In the genomic region with DNA sequence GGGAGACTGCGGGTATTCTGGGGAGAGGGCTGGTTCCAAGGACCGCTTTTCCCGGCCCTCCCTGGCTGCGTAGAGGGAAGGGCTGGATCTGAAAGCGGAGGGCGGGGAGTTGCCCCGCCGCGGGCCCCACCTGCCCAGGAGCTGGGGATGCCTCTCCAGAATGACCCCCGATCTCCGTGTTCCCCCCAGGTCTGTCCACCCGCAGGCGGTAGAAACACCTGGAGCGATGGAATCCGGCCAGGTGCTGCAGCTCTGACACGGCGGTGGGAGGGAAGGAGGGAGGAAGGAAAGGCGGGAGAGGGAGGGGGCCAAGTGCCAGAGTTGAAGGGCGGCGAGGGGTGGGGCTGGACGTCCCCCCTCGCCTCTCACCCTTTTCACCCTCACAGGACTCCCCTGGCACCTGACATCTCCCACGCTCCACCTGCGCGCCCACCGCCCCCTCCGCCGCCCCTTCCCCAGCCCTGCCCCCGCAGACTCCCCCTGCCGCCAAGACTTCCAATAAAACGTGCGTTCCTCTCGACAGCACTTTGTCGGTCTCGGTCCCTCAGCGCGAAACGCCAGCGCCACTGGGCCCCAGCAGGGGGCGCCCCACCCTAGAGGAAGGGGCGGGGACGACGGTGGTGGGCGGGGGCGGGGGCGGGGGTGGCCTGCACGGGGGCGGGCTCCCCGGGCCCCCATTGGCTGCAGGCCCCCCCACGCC, we compare ENCODE assay signal across 1 cellular context.
TF ChIP-seq lines count a peak whose summit lies in the region.

No MANE protein-coding gene starts in this region.

TF ChIP-seq in K562, 482 proteins besides CTCF, POLR2A, EP300 and RAD21:
- TF ChIP-seq RBBP5 (IDR thresholded peaks at IDR 0.05; ENCODE audit: borderline replicate concordance, insufficient read depth, low read length, poor library complexity, severe bottlenecking): peak; percentile 39
- no peak for TF ChIP-seq TOE1 (IDR thresholded peaks at IDR 0.05; ENCODE audit: borderline replicate concordance)
- TF ChIP-seq TOE1 (CRISPR knock-in tag; IDR thresholded peaks at IDR 0.05; ENCODE audit: borderline replicate concordance, low read depth): no peak
- TF ChIP-seq, protein P1, sequence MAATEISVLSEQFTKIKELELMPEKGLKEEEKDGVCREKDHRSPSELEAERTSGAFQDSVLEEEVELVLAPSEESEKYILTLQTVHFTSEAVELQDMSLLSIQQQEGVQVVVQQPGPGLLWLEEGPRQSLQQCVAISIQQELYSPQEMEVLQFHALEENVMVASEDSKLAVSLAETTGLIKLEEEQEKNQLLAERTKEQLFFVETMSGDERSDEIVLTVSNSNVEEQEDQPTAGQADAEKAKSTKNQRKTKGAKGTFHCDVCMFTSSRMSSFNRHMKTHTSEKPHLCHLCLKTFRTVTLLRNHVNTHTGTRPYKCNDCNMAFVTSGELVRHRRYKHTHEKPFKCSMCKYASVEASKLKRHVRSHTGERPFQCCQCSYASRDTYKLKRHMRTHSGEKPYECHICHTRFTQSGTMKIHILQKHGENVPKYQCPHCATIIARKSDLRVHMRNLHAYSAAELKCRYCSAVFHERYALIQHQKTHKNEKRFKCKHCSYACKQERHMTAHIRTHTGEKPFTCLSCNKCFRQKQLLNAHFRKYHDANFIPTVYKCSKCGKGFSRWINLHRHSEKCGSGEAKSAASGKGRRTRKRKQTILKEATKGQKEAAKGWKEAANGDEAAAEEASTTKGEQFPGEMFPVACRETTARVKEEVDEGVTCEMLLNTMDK (IDR thresholded peaks at IDR 0.05; ENCODE audit: borderline replicate concordance, insufficient read depth, low read depth, low read length, poor library complexity, severe bottlenecking): peak; percentile 95
- TF ChIP-seq HDAC1 (IDR thresholded peaks at IDR 0.05): peak in 1 of 2 experiments; percentile 8; a peak in 1 of 4 replicates
- TF ChIP-seq, protein P2, sequence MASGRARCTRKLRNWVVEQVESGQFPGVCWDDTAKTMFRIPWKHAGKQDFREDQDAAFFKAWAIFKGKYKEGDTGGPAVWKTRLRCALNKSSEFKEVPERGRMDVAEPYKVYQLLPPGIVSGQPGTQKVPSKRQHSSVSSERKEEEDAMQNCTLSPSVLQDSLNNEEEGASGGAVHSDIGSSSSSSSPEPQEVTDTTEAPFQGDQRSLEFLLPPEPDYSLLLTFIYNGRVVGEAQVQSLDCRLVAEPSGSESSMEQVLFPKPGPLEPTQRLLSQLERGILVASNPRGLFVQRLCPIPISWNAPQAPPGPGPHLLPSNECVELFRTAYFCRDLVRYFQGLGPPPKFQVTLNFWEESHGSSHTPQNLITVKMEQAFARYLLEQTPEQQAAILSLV (tag; IDR thresholded peaks at IDR 0.05): no peak
- TF ChIP-seq MTA3 (IDR thresholded peaks at IDR 0.05; ENCODE audit: borderline replicate concordance): no peak
- TF ChIP-seq PCBP1 (IDR thresholded peaks at IDR 0.05; ENCODE audit: low read depth, low read length, poor library complexity, severe bottlenecking): peak; percentile 47
- peak in 1 of 2 experiments; percentile 65; a peak in 1 of 4 replicates for TF ChIP-seq MAZ (CRISPR knock-in tag; conservative IDR thresholded peaks at IDR 0.05 in 1 of 2, IDR thresholded peaks at IDR 0.05 in 1 of 2)
- TF ChIP-seq POLR2G (IDR thresholded peaks at IDR 0.05; ENCODE audit: low read depth, low read length): 0 out of 2 replicates have a peak, but pooled peaks have one; percentile 48
- TF ChIP-seq GABPA (tag; conservative IDR thresholded peaks at IDR 0.05; ENCODE audit: low read depth): 0 out of 2 replicates have a peak, but pooled peaks have one; percentile 10
- TF ChIP-seq, protein P3, sequence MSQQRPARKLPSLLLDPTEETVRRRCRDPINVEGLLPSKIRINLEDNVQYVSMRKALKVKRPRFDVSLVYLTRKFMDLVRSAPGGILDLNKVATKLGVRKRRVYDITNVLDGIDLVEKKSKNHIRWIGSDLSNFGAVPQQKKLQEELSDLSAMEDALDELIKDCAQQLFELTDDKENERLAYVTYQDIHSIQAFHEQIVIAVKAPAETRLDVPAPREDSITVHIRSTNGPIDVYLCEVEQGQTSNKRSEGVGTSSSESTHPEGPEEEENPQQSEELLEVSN (IDR thresholded peaks at IDR 0.05; ENCODE audit: borderline replicate concordance in 1 of 2, extremely low read depth in 1 of 2, insufficient read depth in 1 of 2, insufficient read length in 1 of 2, low read depth in 1 of 2, low read length in 1 of 2, poor library complexity in 1 of 2, severe bottlenecking in 1 of 2): peak in 1 of 2 experiments; percentile 67
- TF ChIP-seq, protein P4, sequence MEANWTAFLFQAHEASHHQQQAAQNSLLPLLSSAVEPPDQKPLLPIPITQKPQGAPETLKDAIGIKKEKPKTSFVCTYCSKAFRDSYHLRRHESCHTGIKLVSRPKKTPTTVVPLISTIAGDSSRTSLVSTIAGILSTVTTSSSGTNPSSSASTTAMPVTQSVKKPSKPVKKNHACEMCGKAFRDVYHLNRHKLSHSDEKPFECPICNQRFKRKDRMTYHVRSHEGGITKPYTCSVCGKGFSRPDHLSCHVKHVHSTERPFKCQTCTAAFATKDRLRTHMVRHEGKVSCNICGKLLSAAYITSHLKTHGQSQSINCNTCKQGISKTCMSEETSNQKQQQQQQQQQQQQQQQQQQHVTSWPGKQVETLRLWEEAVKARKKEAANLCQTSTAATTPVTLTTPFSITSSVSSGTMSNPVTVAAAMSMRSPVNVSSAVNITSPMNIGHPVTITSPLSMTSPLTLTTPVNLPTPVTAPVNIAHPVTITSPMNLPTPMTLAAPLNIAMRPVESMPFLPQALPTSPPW (CRISPR knock-in tag; IDR thresholded peaks at IDR 0.05): peak; percentile 95
- TF ChIP-seq GABPB2 (CRISPR knock-in tag; conservative IDR thresholded peaks at IDR 0.05): no peak
- peak; percentile 44; the same call in 1 of the 2 replicates for TF ChIP-seq EGR1 (conservative IDR thresholded peaks at IDR 0.05)
- TF ChIP-seq SP1 (CRISPR knock-in tag; IDR thresholded peaks at IDR 0.05): peak; percentile 58; the same call in 1 of the 2 replicates
- TF ChIP-seq SMC3 (conservative IDR thresholded peaks at IDR 0.05; ENCODE audit: insufficient read depth, low read depth, low read length): 0 out of 2 replicates have a peak, but pooled peaks have one; percentile 7
- TF ChIP-seq, protein P5, sequence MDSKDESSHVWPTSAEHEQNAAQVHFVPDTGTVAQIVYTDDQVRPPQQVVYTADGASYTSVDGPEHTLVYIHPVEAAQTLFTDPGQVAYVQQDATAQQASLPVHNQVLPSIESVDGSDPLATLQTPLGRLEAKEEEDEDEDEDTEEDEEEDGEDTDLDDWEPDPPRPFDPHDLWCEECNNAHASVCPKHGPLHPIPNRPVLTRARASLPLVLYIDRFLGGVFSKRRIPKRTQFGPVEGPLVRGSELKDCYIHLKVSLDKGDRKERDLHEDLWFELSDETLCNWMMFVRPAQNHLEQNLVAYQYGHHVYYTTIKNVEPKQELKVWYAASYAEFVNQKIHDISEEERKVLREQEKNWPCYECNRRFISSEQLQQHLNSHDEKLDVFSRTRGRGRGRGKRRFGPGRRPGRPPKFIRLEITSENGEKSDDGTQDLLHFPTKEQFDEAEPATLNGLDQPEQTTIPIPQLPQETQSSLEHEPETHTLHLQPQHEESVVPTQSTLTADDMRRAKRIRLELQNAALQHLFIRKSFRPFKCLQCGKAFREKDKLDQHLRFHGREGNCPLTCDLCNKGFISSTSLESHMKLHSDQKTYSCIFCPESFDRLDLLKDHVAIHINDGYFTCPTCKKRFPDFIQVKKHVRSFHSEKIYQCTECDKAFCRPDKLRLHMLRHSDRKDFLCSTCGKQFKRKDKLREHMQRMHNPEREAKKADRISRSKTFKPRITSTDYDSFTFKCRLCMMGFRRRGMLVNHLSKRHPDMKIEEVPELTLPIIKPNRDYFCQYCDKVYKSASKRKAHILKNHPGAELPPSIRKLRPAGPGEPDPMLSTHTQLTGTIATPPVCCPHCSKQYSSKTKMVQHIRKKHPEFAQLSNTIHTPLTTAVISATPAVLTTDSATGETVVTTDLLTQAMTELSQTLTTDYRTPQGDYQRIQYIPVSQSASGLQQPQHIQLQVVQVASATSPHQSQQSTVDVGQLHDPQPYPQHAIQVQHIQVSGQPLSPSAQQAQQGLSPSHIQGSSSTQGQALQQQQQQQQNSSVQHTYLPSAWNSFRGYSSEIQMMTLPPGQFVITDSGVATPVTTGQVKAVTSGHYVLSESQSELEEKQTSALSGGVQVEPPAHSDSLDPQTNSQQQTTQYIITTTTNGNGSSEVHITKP (IDR thresholded peaks at IDR 0.05; ENCODE audit: partially characterized antibody): peak; percentile 85
- no peak for TF ChIP-seq ZNF134 (CRISPR knock-in tag; conservative IDR thresholded peaks at IDR 0.05)
- no peak for TF ChIP-seq RUNX1 (IDR thresholded peaks at IDR 0.05; ENCODE audit: low read depth)
- peak; percentile 81 for TF ChIP-seq ZBTB7A (IDR thresholded peaks at IDR 0.05; ENCODE audit: borderline replicate concordance, control insufficient read depth, low read depth, low read length)
- TF ChIP-seq, protein P6, sequence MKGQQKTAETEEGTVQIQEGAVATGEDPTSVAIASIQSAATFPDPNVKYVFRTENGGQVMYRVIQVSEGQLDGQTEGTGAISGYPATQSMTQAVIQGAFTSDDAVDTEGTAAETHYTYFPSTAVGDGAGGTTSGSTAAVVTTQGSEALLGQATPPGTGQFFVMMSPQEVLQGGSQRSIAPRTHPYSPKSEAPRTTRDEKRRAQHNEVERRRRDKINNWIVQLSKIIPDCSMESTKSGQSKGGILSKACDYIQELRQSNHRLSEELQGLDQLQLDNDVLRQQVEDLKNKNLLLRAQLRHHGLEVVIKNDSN (CRISPR knock-in tag; IDR thresholded peaks at IDR 0.05): no peak
- TF ChIP-seq BHLHE40 (IDR thresholded peaks at IDR 0.05; ENCODE audit: low read length): 0 out of 2 replicates have a peak, but pooled peaks have one; percentile 35
- TF ChIP-seq SP2 (IDR thresholded peaks at IDR 0.05; ENCODE audit: extremely low read depth, low read depth, low read length, poor library complexity, severe bottlenecking): no peak
- 0 out of 2 replicates have a peak, but pooled peaks have one; percentile 3 for TF ChIP-seq RBFOX2 (IDR thresholded peaks at IDR 0.05; ENCODE audit: low read depth, low read length)
- TF ChIP-seq, protein P7, sequence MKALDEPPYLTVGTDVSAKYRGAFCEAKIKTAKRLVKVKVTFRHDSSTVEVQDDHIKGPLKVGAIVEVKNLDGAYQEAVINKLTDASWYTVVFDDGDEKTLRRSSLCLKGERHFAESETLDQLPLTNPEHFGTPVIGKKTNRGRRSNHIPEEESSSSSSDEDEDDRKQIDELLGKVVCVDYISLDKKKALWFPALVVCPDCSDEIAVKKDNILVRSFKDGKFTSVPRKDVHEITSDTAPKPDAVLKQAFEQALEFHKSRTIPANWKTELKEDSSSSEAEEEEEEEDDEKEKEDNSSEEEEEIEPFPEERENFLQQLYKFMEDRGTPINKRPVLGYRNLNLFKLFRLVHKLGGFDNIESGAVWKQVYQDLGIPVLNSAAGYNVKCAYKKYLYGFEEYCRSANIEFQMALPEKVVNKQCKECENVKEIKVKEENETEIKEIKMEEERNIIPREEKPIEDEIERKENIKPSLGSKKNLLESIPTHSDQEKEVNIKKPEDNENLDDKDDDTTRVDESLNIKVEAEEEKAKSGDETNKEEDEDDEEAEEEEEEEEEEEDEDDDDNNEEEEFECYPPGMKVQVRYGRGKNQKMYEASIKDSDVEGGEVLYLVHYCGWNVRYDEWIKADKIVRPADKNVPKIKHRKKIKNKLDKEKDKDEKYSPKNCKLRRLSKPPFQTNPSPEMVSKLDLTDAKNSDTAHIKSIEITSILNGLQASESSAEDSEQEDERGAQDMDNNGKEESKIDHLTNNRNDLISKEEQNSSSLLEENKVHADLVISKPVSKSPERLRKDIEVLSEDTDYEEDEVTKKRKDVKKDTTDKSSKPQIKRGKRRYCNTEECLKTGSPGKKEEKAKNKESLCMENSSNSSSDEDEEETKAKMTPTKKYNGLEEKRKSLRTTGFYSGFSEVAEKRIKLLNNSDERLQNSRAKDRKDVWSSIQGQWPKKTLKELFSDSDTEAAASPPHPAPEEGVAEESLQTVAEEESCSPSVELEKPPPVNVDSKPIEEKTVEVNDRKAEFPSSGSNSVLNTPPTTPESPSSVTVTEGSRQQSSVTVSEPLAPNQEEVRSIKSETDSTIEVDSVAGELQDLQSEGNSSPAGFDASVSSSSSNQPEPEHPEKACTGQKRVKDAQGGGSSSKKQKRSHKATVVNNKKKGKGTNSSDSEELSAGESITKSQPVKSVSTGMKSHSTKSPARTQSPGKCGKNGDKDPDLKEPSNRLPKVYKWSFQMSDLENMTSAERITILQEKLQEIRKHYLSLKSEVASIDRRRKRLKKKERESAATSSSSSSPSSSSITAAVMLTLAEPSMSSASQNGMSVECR (CRISPR knock-in tag; IDR thresholded peaks at IDR 0.05): 0 out of 2 replicates have a peak, but pooled peaks have one; percentile 32
- peak in 1 of 2 experiments; percentile 54; a peak in 1 of 4 replicates for TF ChIP-seq SIN3A (IDR thresholded peaks at IDR 0.05; ENCODE audit: borderline replicate concordance in 2 of 2, control insufficient read depth in 1 of 2, low read depth in 2 of 2, low read length in 2 of 2)
- 0 out of 2 replicates have a peak, but pooled peaks have one; percentile 23 for TF ChIP-seq CREM (IDR thresholded peaks at IDR 0.05; ENCODE audit: low read depth)
- TF ChIP-seq ZNF551 (CRISPR knock-in tag; IDR thresholded peaks at IDR 0.05): no peak
- TF ChIP-seq SRSF7 (optimal IDR thresholded peaks at IDR 0.05; ENCODE audit: low read depth, low read length): no peak
- TF ChIP-seq, protein P8, sequence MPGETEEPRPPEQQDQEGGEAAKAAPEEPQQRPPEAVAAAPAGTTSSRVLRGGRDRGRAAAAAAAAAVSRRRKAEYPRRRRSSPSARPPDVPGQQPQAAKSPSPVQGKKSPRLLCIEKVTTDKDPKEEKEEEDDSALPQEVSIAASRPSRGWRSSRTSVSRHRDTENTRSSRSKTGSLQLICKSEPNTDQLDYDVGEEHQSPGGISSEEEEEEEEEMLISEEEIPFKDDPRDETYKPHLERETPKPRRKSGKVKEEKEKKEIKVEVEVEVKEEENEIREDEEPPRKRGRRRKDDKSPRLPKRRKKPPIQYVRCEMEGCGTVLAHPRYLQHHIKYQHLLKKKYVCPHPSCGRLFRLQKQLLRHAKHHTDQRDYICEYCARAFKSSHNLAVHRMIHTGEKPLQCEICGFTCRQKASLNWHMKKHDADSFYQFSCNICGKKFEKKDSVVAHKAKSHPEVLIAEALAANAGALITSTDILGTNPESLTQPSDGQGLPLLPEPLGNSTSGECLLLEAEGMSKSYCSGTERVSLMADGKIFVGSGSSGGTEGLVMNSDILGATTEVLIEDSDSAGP (CRISPR knock-in tag; IDR thresholded peaks at IDR 0.05): no peak
- peak; percentile 9; the same call in 1 of the 2 replicates for TF ChIP-seq PHF8 (IDR thresholded peaks at IDR 0.05; ENCODE audit: borderline replicate concordance, low read length)
TF ChIP-seq in K562: peak in this region for 20.
